Comparison of ENCODE assay signal across 8 cellular contexts in genomic region chr2:231604101-231604684, GRCh38. TPM values are rescaled to one million over a fixed set of nuclear protein-coding genes. Genes with fewer than 3 reads are reported as not detected.
DNase-seq lines count a peak whose midpoint lies in the region; ATAC-seq lines count a peak whose summit lies in the region.

No MANE protein-coding gene starts in this region.

- H3K4me1 ChIP-seq in HAP-1, result peaks cover 31% of the 10 kb centered on the region
- H3K4me1 ChIP-seq in right cardiac atrium (ENCODE audit: control insufficient read depth, insufficient read depth, low read length), result peaks cover 9% of the 10 kb centered on the region

- no peaks in the 10 kb centered on the region for H3K9me3 ChIP-seq in HAP-1
- H3K9me3 ChIP-seq in right cardiac atrium (ENCODE audit: control insufficient read depth, low read length), result no peaks in the 10 kb centered on the region

- intact Hi-C loops in right cardiac atrium (cut with DNase I), result loop anchor here in 2 of 4 donors (5.0 kb wide), 2 partner anchors 42 to 87 kb away; no protein-coding TSS in a partner anchor

- peak; percentile 78 for DNase-seq in DMS 273 (lab: John Stamatoyannopoulos, UW; ENCODE audit: unreplicated experiment)
- DNase-seq in DMS 273 treated with DMSO at 0.1 percent for 48 hours (lab: John Stamatoyannopoulos, UW), result no peak
- peak in 1 of 2 experiments; percentile 66 for DNase-seq in HAP-1 (ENCODE audit: low spot score in 2 of 2)
- DNase-seq in NCI-H2081 treated with DMSO at 0.1 percent for 48 hours (lab: John Stamatoyannopoulos, UW), result peak; percentile 10
- DNase-seq in right cardiac atrium, result peak; percentile 64 to 84 (median 83)
- peak; percentile 87 for DNase-seq in retina
- DNase-seq in NCI-H187 (lab: John Stamatoyannopoulos, UW), result no peak

- WGBS in adipose tissue, 3 donors, result 8 to 13% (median 9%) methylated on average over 37 to 40 of the region's 40 CpGs
- 8% methylated on average over 40 of the region's 40 CpGs for WGBS in right cardiac atrium

- ATAC-seq in right cardiac atrium, result peak; percentile 0 to 19

- H3K27me3 ChIP-seq in HAP-1 (ENCODE audit: low read depth) (no peaks in the 10 kb centered on the region), right cardiac atrium (ENCODE audit: control insufficient read depth, insufficient read depth) (no peaks in the 10 kb centered on the region)

- in situ Hi-C loops in HAP-1 (cut with MboI; ENCODE audit: low sequenced_read_pairs), result loop anchor here (5.0 kb wide), 1 partner anchor 37 kb away; no protein-coding TSS in a partner anchor

- H3K36me3 ChIP-seq in HAP-1 (replicated peaks), result no peaks in the 10 kb centered on the region

- H3K27ac ChIP-seq in adipose tissue (ENCODE audit: low read depth, low read length) (peak overlapping the region; percentile 88), right cardiac atrium (ENCODE audit: low read length) (peak overlapping the region; percentile 98)

- H3K4me3 ChIP-seq in HAP-1 (peak overlapping the region; percentile 31), right cardiac atrium (ENCODE audit: low read length) (peak overlapping the region; percentile 62)

RNA-seq across cellular contexts. Expression of gene TEX44, which starts 11.5 kb away (rescaled TPM):
- polyA plus RNA-seq in adipose tissue (not detected), right cardiac atrium (not detected)
- total RNA-seq in right cardiac atrium, result not detected

Comparison
In these comparisons a context has a peak if more than half of its experiments do, and no peak if none do; other contexts are left out.
1. DNase-seq: peak in DMS 273 (single experiment), NCI-H2081 treated with DMSO at 0.1 percent for 48 hours (single experiment), right cardiac atrium (3 of 3) and retina (single experiment); none in DMS 273 treated with DMSO at 0.1 percent for 48 hours (single experiment) and NCI-H187 (0 of 2).